In genomic region chr14:96829791-96830190, GRCh38 we compare ENCODE assay signal across 3 cellular contexts.
TF ChIP-seq lines count a peak whose summit lies in the region.

No MANE protein-coding gene starts in this region.

TF ChIP-seq in HepG2, 621 proteins besides CTCF, POLR2A, EP300 and RAD21:
- peak; percentile 78; the same call in 1 of the 2 replicates for TF ChIP-seq ZFP1 (CRISPR knock-in tag; IDR thresholded peaks at IDR 0.05)
- no peak for TF ChIP-seq ZKSCAN8 (CRISPR knock-in tag; IDR thresholded peaks at IDR 0.05; ENCODE audit: borderline replicate concordance)

TF ChIP-seq in HEK293, 187 proteins besides CTCF, POLR2A, EP300 and RAD21:
- TF ChIP-seq ZNF558 (tag by site-specific recombination; IDR thresholded peaks at IDR 0.05) (no peak), SETDB1 (IDR thresholded peaks at IDR 0.05; ENCODE audit: insufficient read length, low read length) (peak; percentile 16)

TF ChIP-seq in K562, 482 proteins besides CTCF, POLR2A, EP300 and RAD21:
- no peak for TF ChIP-seq FOXK2 (conservative IDR thresholded peaks at IDR 0.05 in 1 of 2, IDR thresholded peaks at IDR 0.05 in 1 of 2; ENCODE audit: low read depth in 2 of 2)
- TF ChIP-seq BACH1 (tag; IDR thresholded peaks at IDR 0.05) = no peak
- peak in 1 of 2 experiments; percentile 51; a peak in 1 of 3 replicates for TF ChIP-seq CBX3 (IDR thresholded peaks at IDR 0.05; ENCODE audit: borderline replicate concordance in 1 of 2, low read length in 2 of 2)
- TF ChIP-seq BRD9 (IDR thresholded peaks at IDR 0.05; ENCODE audit: low read depth, partially characterized antibody) = no peak
- peak; percentile 95 for TF ChIP-seq ZFP1 (CRISPR knock-in tag; IDR thresholded peaks at IDR 0.05)
